ENCODE assay signal across 8 cellular contexts in the genomic region with DNA sequence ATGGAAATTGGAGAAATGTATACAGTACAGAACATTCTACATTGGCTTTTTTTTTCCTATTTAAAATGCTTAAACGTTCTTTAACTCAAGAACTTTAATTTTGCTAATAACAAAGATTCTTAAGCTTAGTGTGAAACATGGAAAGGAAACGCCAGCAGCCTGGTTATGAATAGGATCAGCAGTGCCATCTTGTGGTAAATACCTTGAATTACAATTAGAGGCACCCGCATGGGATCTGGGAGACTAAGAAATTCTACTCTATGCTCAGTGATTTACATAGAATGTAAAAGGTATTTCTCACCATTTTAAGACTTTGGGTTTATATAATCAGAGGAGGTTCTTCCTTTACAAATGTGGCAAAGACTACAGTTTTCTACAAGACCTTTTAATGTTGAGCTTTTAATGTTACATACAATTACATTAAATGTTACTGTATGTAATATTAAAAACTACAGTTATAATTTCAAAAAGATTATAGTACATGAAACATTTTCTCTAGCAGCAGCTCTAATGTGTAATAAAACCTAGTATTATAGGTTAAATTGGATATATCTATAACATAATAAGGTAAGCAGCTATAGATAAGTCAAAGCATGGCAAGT. TPM values are rescaled to one million over a fixed set of nuclear protein-coding genes. Genes with fewer than 3 reads are reported as not detected.
A peak's percentile ranks its signal among the peaks of the same experiment; 100 is the strongest.
DNase-seq lines count a peak whose midpoint lies in the region; ATAC-seq and TF ChIP-seq lines count a peak whose summit lies in the region.

No MANE protein-coding gene starts in this region.

- ATAC-seq in lower lobe of right lung (peak; percentile 83 to 84), GM18498 (IDR thresholded peaks at IDR 0.05; ENCODE audit: unreplicated experiment) (no peak)

- no peak overlapping the region for H3K4me3 ChIP-seq in lower lobe of right lung

- no peaks in the 10 kb centered on the region for H3K4me1 Mint-ChIP-seq in chondrocyte (ENCODE audit: low read depth)

- peaks cover 2% of the 10 kb centered on the region for H3K36me3 Mint-ChIP-seq in chondrocyte (ENCODE audit: low read depth)

- no peaks in the 10 kb centered on the region for H3K9me3 ChIP-seq in lower lobe of right lung

- no peaks in the 10 kb centered on the region for H3K27me3 ChIP-seq in lower lobe of right lung (ENCODE audit: low read depth)

- intact Hi-C loops in lower lobe of right lung (cut with DNase I) = no loop called here

- H3K36me3 ChIP-seq in lower lobe of right lung = no peaks in the 10 kb centered on the region

- no peak overlapping the region for H3K27ac Mint-ChIP-seq in chondrocyte (ENCODE audit: unreplicated experiment)

- TF ChIP-seq CTCF in chondrocyte (IDR thresholded peaks at IDR 0.05) (peak; percentile 88), lower lobe of right lung (IDR thresholded peaks at IDR 0.05) (peak; percentile 81)

- peaks cover 4% of the 10 kb centered on the region for H3K9me3 Mint-ChIP-seq in chondrocyte (ENCODE audit: low read depth)

- H3K4me3 Mint-ChIP-seq in chondrocyte (ENCODE audit: unreplicated experiment) = no peak overlapping the region

- DNase-seq in stimulated activated CD4-positive, alpha-beta T cell treated with anti-CD3 and anti-CD28 coated beads, Interleukin-2, amount 100 ng/mL, for 24 hours = peak; percentile 6 to 21
- no peak for DNase-seq in stimulated activated CD4-positive, alpha-beta T cell treated with anti-CD3 and anti-CD28 coated beads, Interleukin-4, amount 100 ng/mL, for 1 hour
- DNase-seq in HT-29 (ENCODE audit: low spot score) (peak; percentile 69), RKO (ENCODE audit: low spot score) (peak; percentile 78), chondrocyte (ENCODE audit: low spot score) (no peak), lower lobe of right lung (no peak), NK-92 (lab: John Stamatoyannopoulos, UW; ENCODE audit: unreplicated experiment) (no peak)

- H3K27me3 Mint-ChIP-seq in chondrocyte (ENCODE audit: low read depth) = no peaks in the 10 kb centered on the region

- H3K4me1 ChIP-seq in lower lobe of right lung = no peaks in the 10 kb centered on the region

- no peak overlapping the region for H3K27ac ChIP-seq in lower lobe of right lung

RNA-seq across cellular contexts. Expression of gene APOBEC4, which starts 32.1 kb away (rescaled TPM):
- not detected in 2 replicates for total RNA-seq in HT-29 (2014; rRNA removed; shearing (Covaris generic))
- total RNA-seq in chondrocyte (not detected in 3 replicates), lower lobe of right lung (3.0 TPM)

RNA-seq across cellular contexts. Expression of gene ARPC5, which starts 49.6 kb away (rescaled TPM):
- 110 and 113 TPM in 2 replicates for total RNA-seq in HT-29 (2014; rRNA removed; shearing (Covaris generic))
- total RNA-seq in chondrocyte (144 to 193 TPM (median 192 TPM) in 3 replicates), lower lobe of right lung (191 TPM)

Comparison
In these comparisons a context has a peak if more than half of its experiments do, and no peak if none do; other contexts are left out.
1. DNase-seq: peak in stimulated activated CD4-positive, alpha-beta T cell treated with anti-CD3 and anti-CD28 coated beads, Interleukin-2, amount 100 ng/mL, for 24 hours (2 of 2), HT-29 (single experiment) and RKO (single experiment); none in stimulated activated CD4-positive, alpha-beta T cell treated with anti-CD3 and anti-CD28 coated beads, Interleukin-4, amount 100 ng/mL, for 1 hour (single experiment), chondrocyte (single experiment), lower lobe of right lung (single experiment) and NK-92 (single experiment).